Comparison of ENCODE assay signal across 10 cellular contexts in the genomic region with DNA sequence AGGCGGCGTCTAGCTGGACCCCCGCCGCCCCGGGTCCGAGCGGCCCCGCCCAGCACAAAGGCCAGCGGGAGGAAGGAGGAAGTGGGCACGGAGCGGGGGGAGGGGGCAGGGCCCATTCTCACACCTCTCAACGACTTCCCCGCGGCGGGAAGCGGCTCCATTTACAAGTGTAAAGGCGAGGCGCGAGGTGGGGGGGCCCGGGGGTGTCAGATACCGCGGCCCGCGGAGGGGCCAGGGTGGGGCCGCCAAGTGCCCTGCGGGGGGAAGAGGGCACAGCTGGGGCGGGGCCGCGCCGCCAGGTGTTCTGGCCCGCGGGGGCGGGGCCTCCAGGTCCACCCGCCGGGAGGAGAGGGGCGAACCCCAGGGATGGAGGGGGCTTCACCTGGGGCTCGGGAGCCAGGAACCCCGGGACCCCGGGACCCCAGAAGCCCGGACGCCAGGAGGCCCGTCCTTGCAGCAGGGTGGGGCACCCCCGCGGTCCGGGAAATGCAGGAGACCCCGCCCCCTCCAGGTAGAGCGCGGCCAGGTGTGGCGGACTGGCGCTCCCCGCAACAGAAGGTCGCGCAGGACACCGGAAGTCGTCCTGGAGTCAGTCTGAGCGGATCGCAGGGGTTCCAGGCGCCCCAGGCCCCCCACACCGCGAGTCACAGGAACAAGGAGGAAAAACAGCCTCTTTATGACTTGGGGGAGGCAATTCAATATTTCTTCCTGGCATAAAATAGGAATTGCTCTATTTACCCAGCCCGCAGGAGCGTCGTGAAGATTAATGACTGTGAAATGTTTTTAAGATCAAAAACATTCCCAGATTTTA. TPM values are rescaled to one million over a fixed set of nuclear protein-coding genes. Genes with fewer than 3 reads are reported as not detected.
DNase-seq lines count a peak whose midpoint lies in the region; ATAC-seq and TF ChIP-seq lines count a peak whose summit lies in the region.
"Had no signal": no experiment of that assay in that cellular context is flagged by ENCODE, and none has a peak within 500 bp of the region (broad histone marks: within the 10 kb centered on the region; RNA-seq: fewer than 3 reads in every experiment).

No MANE protein-coding gene starts in this region.

- H3K9me3 Mint-ChIP-seq in endodermal cell: no peaks in the 10 kb centered on the region
- H3K9me3 Mint-ChIP-seq: activated CD4-positive, alpha-beta memory T cell treated with anti-CD3 and anti-CD28 coated beads, Interleukin-2, amount 10 ng/mL, durations not matched to agents 7 days and 5 days had no signal

- H3K4me1 Mint-ChIP-seq in endodermal cell: peaks cover 81% of the 10 kb centered on the region
- H3K4me1 Mint-ChIP-seq: activated CD4-positive, alpha-beta memory T cell treated with anti-CD3 and anti-CD28 coated beads, Interleukin-2, amount 10 ng/mL, durations not matched to agents 7 days and 5 days had no signal

- H3K4me1 ChIP-seq in endodermal cell (ENCODE audit: control insufficient read depth, insufficient read depth, low read length): peaks cover 21% of the 10 kb centered on the region
- peaks cover 81% of the 10 kb centered on the region for H3K4me1 ChIP-seq in mucosa of stomach (ENCODE audit: control insufficient read depth, insufficient read depth, low read length)
- peaks cover 37 to 58% of the 10 kb centered on the region in 2 donors for H3K4me1 ChIP-seq in uterus

- H3K4me3 ChIP-seq in endodermal cell (ENCODE audit: low read length) (peak overlapping the region; percentile 70), mucosa of stomach (ENCODE audit: low read length) (no peak overlapping the region), uterus (peak overlapping the region in 1 of 2 donors; percentile 27), foreskin fibroblast (ENCODE audit: low read depth in 1 of 2, low read length in 2 of 2) (no peak overlapping the region)

- H3K36me3 Mint-ChIP-seq in endodermal cell (ENCODE audit: low read depth): peaks cover 13% of the 10 kb centered on the region

- no peaks in the 10 kb centered on the region for H3K27me3 Mint-ChIP-seq in endodermal cell (ENCODE audit: insufficient read depth)

- H3K27me3 ChIP-seq in endodermal cell (ENCODE audit: control insufficient read depth, insufficient read depth, low read length, poor library complexity, severe bottlenecking) (no peaks in the 10 kb centered on the region), mucosa of stomach (ENCODE audit: control insufficient read depth, insufficient read depth, low read length) (no peaks in the 10 kb centered on the region), uterus (no peaks in the 10 kb centered on the region)

- H3K27ac Mint-ChIP-seq in endodermal cell: peak overlapping the region; percentile 41
- H3K27ac Mint-ChIP-seq: activated CD4-positive, alpha-beta memory T cell treated with anti-CD3 and anti-CD28 coated beads, Interleukin-2, amount 10 ng/mL, durations not matched to agents 7 days and 5 days had no signal

- TF ChIP-seq CTCF in endodermal cell (conservative IDR thresholded peaks at IDR 0.05) (peak; percentile 20), uterus (IDR thresholded peaks at IDR 0.05) (no peak), foreskin fibroblast (IDR thresholded peaks at IDR 0.05; ENCODE audit: low read depth, low read length) (no peak)

- 9 to 36% methylated on average over 15 to 63 of the region's 63 CpGs for WGBS in endodermal cell (ENCODE audit: insufficient coverage in 1 of 2, insufficient read length in 1 of 2), 2 experiments

- no peak for TF ChIP-seq POLR2A in uterus (IDR thresholded peaks at IDR 0.05)

- H3K27ac ChIP-seq in endodermal cell (ENCODE audit: low read depth, low read length) (no peak overlapping the region), uterus (peak overlapping the region; percentile 71 to 99)

- DNase-seq in Right ventricle myocardium inferior (ENCODE audit: missing footprints): peak; percentile 84
- DNase-seq in left cardiac atrium: no peak
- peak; percentile 97 for DNase-seq in endodermal cell
- DNase-seq in uterus: peak in 1 of 2 donors; percentile 30
- no peak for DNase-seq in hippocampal formation (lab: John Stamatoyannopoulos, UW)
- DNase-seq in HCEC 1CT: no peak
- no peak for DNase-seq in foreskin fibroblast
- DNase-seq: activated CD4-positive, alpha-beta memory T cell treated with anti-CD3 and anti-CD28 coated beads, Interleukin-2, amount 10 ng/mL, durations not matched to agents 7 days and 5 days; NCI-H82 had no signal

- H3K9ac ChIP-seq in endodermal cell (ENCODE audit: extremely low read depth, low read length, poor library complexity, severe bottlenecking) (no peak overlapping the region), mucosa of stomach (ENCODE audit: low read length) (peak overlapping the region; percentile 57)

- no peaks in the 10 kb centered on the region for H3K9me3 ChIP-seq in endodermal cell (ENCODE audit: control insufficient read depth, low read length)
- H3K9me3 ChIP-seq in mucosa of stomach (ENCODE audit: control insufficient read depth, low read length): no peaks in the 10 kb centered on the region
- no peaks in the 10 kb centered on the region for H3K9me3 ChIP-seq in uterus

- intact Hi-C loops in Right ventricle myocardium inferior (cut with DNase I) (loop anchor here (2.0 to 5.0 kb wide), 2 partner anchors 25 to 35 kb away; no protein-coding TSS in a partner anchor), left cardiac atrium (cut with DNase I) (loop anchor here (5.0 to 10.0 kb wide), 2 partner anchors 67 to 90 kb away; no protein-coding TSS in a partner anchor), uterus (cut with DNase I; ENCODE audit: low total_unique reads) (loop anchor here (10.0 kb wide), 1 partner anchor 97 kb away; no protein-coding TSS in a partner anchor)

- peak overlapping the region; percentile 54 for H3K4me3 Mint-ChIP-seq in endodermal cell
- H3K4me3 Mint-ChIP-seq: activated CD4-positive, alpha-beta memory T cell treated with anti-CD3 and anti-CD28 coated beads, Interleukin-2, amount 10 ng/mL, durations not matched to agents 7 days and 5 days had no signal

- H3K36me3 ChIP-seq in endodermal cell (ENCODE audit: control insufficient read depth, insufficient read depth, low read length) (peaks cover 7% of the 10 kb centered on the region), mucosa of stomach (ENCODE audit: control insufficient read depth, insufficient read depth, low read length) (no peaks in the 10 kb centered on the region), uterus (no peaks in the 10 kb centered on the region)

- ATAC-seq in Right ventricle myocardium inferior (no peak), left cardiac atrium (no peak)

RNA-seq across cellular contexts. Expression of gene CTBP2, which starts 8.3 kb away (rescaled TPM):
- 31.3 TPM for total RNA-seq in Right ventricle myocardium inferior
- total RNA-seq in left cardiac atrium: 10 to 100 TPM; 30.8 to 36.8 TPM
- 100 to 1,000 TPM in 1 of 2 donors, 10 to 100 TPM in 1; 75.3 to 109 TPM for total RNA-seq in endodermal cell
- 119 TPM for polyA plus RNA-seq in endodermal cell (2013, experiment 1 of 2)
- 108 TPM for polyA plus RNA-seq in endodermal cell (2013, experiment 2 of 2)
- total RNA-seq in uterus: 100 to 1,000 TPM in 1 of 4 donors, 10 to 100 TPM in 3; 65.9 to 129 (median 71.2) TPM

Comparison
In these comparisons a context has a peak if more than half of its experiments do, and no peak if none do; other contexts are left out.
1. DNase-seq: peak in Right ventricle myocardium inferior (single experiment) and endodermal cell (single experiment); none in left cardiac atrium (single experiment), hippocampal formation (0 of 2), HCEC 1CT (single experiment) and foreskin fibroblast (0 of 2).